In the genomic region with DNA sequence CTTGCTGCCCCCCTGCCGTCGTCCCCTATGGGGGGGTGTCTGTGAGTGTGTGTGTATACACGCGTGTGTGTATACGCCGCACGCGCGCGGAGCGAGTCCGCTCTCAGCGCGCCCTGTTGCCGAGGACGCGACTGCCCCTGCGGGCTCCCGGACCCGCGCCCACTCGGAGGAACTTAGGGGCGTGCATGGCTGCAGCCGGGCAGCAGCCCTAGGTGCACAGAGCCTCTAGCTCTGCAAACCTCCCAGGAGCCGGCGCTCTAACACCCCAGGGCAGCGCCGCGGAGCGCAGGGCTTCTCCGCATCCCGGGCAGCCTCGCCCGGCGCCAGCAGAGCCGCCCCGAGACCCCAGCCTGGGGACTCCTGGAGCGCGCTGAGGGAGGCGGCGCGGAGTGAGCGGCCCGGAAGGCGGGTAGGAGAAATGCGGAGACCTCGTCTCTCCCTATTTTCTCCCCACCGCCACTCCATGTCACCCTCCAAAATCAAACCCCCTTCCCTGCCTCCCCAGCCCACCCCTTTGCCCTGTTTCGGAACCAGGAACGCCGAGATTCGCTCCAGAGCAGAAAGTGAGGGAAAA, we compare ENCODE assay signal across 1 cellular context.
A peak's percentile ranks its signal among the peaks of the same experiment; 100 is the strongest.
TF ChIP-seq lines count a peak whose summit lies in the region.

No MANE protein-coding gene starts in this region.

TF ChIP-seq in HEK293, 187 proteins besides CTCF, POLR2A, EP300 and RAD21 (continued from another document):
- TF ChIP-seq, protein P1, sequence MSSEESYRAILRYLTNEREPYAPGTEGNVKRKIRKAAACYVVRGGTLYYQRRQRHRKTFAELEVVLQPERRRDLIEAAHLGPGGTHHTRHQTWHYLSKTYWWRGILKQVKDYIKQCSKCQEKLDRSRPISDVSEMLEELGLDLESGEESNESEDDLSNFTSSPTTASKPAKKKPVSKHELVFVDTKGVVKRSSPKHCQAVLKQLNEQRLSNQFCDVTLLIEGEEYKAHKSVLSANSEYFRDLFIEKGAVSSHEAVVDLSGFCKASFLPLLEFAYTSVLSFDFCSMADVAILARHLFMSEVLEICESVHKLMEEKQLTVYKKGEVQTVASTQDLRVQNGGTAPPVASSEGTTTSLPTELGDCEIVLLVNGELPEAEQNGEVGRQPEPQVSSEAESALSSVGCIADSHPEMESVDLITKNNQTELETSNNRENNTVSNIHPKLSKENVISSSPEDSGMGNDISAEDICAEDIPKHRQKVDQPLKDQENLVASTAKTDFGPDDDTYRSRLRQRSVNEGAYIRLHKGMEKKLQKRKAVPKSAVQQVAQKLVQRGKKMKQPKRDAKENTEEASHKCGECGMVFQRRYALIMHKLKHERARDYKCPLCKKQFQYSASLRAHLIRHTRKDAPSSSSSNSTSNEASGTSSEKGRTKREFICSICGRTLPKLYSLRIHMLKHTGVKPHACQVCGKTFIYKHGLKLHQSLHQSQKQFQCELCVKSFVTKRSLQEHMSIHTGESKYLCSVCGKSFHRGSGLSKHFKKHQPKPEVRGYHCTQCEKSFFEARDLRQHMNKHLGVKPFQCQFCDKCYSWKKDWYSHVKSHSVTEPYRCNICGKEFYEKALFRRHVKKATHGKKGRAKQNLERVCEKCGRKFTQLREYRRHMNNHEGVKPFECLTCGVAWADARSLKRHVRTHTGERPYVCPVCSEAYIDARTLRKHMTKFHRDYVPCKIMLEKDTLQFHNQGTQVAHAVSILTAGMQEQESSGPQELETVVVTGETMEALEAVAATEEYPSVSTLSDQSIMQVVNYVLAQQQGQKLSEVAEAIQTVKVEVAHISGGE (tag by site-specific recombination; conservative IDR thresholded peaks at IDR 0.05; ENCODE audit: low read depth): peak; percentile 47; the same call in 1 of the 2 replicates
- TF ChIP-seq ZNF239 (tag by site-specific recombination; IDR thresholded peaks at IDR 0.05): no peak
- TF ChIP-seq, protein P2, sequence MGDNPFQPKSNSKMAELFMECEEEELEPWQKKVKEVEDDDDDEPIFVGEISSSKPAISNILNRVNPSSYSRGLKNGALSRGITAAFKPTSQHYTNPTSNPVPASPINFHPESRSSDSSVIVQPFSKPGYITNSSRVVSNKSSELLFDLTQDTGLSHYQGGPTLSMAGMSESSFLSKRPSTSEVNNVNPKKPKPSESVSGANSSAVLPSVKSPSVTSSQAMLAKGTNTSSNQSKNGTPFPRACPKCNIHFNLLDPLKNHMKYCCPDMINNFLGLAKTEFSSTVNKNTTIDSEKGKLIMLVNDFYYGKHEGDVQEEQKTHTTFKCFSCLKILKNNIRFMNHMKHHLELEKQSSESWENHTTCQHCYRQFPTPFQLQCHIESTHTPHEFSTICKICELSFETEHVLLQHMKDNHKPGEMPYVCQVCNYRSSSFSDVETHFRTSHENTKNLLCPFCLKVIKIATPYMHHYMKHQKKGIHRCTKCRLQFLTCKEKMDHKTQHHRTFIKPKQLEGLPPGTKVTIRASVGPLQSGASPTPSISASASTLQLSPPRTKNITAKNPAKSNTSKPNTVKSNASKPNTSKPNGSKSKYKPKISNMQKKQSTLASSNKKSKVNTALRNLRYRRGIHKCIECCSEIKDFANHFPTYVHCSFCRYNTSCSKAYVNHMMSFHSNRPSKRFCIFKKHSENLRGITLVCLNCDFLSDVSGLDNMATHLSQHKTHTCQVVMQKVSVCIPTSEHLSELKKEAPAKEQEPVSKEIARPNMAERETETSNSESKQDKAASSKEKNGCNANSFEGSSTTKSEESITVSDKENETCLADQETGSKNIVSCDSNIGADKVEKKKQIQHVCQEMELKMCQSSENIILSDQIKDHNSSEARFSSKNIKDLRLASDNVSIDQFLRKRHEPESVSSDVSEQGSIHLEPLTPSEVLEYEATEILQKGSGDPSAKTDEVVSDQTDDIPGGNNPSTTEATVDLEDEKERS (tag by site-specific recombination; IDR thresholded peaks at IDR 0.05): no peak
- no peak for TF ChIP-seq HOXD13 (CRISPR knock-in tag; IDR thresholded peaks at IDR 0.05; ENCODE audit: borderline replicate concordance)
- no peak for TF ChIP-seq ZNF571 (tag by site-specific recombination; IDR thresholded peaks at IDR 0.05)
TF ChIP-seq in HEK293: peak in this region for 31.
